In the genomic region with DNA sequence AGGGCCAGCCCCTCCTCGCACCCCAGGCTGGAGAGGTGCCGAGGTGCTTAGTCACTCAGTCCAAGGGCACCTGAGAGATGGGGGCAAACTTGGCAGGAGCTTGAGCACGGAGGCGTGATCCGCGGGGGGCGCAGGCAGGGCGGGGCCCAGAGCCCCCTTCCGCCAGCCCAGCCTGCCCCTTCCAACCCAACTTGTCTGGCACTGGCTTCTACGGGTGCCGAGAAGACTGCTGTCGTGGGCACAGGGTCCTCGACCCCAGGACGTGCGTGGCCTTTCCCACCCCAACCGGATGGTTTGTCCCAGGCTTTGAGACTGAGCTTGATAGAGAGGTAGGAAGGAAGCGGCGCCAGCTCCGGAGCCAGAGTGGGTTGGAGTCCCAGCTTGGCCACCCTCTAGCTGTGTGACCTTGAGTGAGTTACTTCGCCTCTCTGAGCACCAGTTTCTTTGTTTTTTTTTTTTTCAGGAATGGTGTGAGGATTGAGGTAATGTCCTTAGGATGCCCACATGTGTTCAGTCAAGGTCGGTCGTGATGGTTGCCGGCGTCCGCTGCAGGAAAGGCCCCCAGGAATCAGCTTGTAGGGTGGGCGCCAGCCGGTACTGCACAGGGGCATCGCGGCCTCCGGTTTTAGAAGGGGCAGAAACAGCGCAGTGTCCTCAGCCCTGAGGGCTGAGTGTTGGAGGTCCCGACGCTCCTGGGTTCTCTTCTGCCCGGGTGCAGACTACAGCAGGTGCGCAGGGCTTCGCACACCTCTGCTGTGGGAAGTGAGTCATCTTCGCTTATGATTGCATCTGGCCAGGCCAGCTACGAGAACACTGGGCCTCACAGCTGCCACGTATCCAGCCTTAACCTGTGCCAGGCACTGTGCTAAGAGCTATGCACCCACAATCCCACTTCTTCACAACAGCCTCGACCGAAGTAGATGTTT, we compare ENCODE assay signal across 11 cellular contexts. TPM values are rescaled to one million over a fixed set of nuclear protein-coding genes. Genes with fewer than 3 reads are reported as not detected.
DNase-seq lines count a peak whose midpoint lies in the region; ATAC-seq and TF ChIP-seq lines count a peak whose summit lies in the region.
"Had no signal": no experiment of that assay in that cellular context is flagged by ENCODE, and none has a peak within 500 bp of the region (broad histone marks: within the 10 kb centered on the region; RNA-seq: fewer than 3 reads in every experiment).

No MANE protein-coding gene starts in this region.

- H3K27ac ChIP-seq in Panc1 (ENCODE audit: low read length), result no peak overlapping the region
- H3K27ac ChIP-seq: heart left ventricle had no signal

- ATAC-seq in activated naive CD8-positive, alpha-beta T cell treated with anti-CD3 and anti-CD28 coated beads, Interleukin-2, amount 10 ng/mL, durations not matched to agents 7 days and 5 days (ENCODE audit: low read depth), result no peak
- ATAC-seq in Panc1 (no peak), esophagus mucosa (peak; percentile 62), GM18868 (IDR thresholded peaks at IDR 0.05; ENCODE audit: unreplicated experiment) (no peak)

- peaks cover 2% of the 10 kb centered on the region for H3K36me3 Mint-ChIP-seq in activated naive CD8-positive, alpha-beta T cell treated with anti-CD3 and anti-CD28 coated beads, Interleukin-2, amount 10 ng/mL, durations not matched to agents 7 days and 5 days
- H3K36me3 Mint-ChIP-seq in activated naive CD8-positive, alpha-beta T cell treated with anti-CD3 and anti-CD28 coated beads for 36 hours, result no peaks in the 10 kb centered on the region
- H3K36me3 Mint-ChIP-seq in type B pancreatic cell, result peaks cover 4% of the 10 kb centered on the region

- H3K9me3 Mint-ChIP-seq in activated naive CD8-positive, alpha-beta T cell treated with anti-CD3 and anti-CD28 coated beads, Interleukin-2, amount 10 ng/mL, durations not matched to agents 7 days and 5 days, result peaks cover 2% of the 10 kb centered on the region
- H3K9me3 Mint-ChIP-seq in activated naive CD8-positive, alpha-beta T cell treated with anti-CD3 and anti-CD28 coated beads for 36 hours, result no peaks in the 10 kb centered on the region
- no peaks in the 10 kb centered on the region for H3K9me3 Mint-ChIP-seq in type B pancreatic cell

- no peaks in the 10 kb centered on the region for H3K9me3 ChIP-seq in Panc1 (ENCODE audit: control insufficient read depth, insufficient read depth, low read depth, low read length)
- H3K9me3 ChIP-seq: heart left ventricle had no signal

- DNase-seq in activated naive CD8-positive, alpha-beta T cell treated with anti-CD3 and anti-CD28 coated beads, Interleukin-2, amount 10 ng/mL, durations not matched to agents 7 days and 5 days, result peak; percentile 27
- no peak for DNase-seq in activated naive CD8-positive, alpha-beta T cell treated with anti-CD3 and anti-CD28 coated beads for 36 hours
- DNase-seq in Panc1 (ENCODE audit: low read depth, low spot score), result no peak
- DNase-seq in type B pancreatic cell (ENCODE audit: extremely low spot score, unreplicated experiment), result no peak
- no peak for DNase-seq in effector CD4-positive, alpha-beta T cell
- DNase-seq in NCI-H345 treated with DMSO at 0.1 percent for 48 hours (lab: John Stamatoyannopoulos, UW; ENCODE audit: unreplicated experiment), result no peak

- H3K27me3 ChIP-seq in Panc1 (ENCODE audit: control insufficient read depth, insufficient read depth, low read length), result peaks cover 36% of the 10 kb centered on the region

- H3K4me3 Mint-ChIP-seq in activated naive CD8-positive, alpha-beta T cell treated with anti-CD3 and anti-CD28 coated beads, Interleukin-2, amount 10 ng/mL, durations not matched to agents 7 days and 5 days, result no peak overlapping the region
- no peak overlapping the region for H3K4me3 Mint-ChIP-seq in activated naive CD8-positive, alpha-beta T cell treated with anti-CD3 and anti-CD28 coated beads for 36 hours
- H3K4me3 Mint-ChIP-seq in type B pancreatic cell, result peak overlapping the region; percentile 59

- in situ Hi-C loops in Panc1 (cut with HindIII; ENCODE audit: low pct_unique_long_range_greater_than_20kb, low sequenced_read_pairs), result no loop called here

- H3K4me1 ChIP-seq in Panc1 (ENCODE audit: control insufficient read depth, insufficient read depth, low read length), result peaks cover 6% of the 10 kb centered on the region

- no TSS peak for BruUV-seq in Panc1 (replicated peaks; lab: Mats Ljungman, UMichigan)

- CTCF ChIA-PET in Panc1 (lab: Charles Lee), result interaction anchor here (0.6 to 4.1 kb wide), 7 partner anchors 8 to 1437 kb away, joined by 3 to 28 read pairs (median 4); no protein-coding TSS in a partner anchor

- POLR2A ChIA-PET in activated naive CD8-positive, alpha-beta T cell treated with anti-CD3 and anti-CD28 coated beads, Interleukin-2, amount 10 ng/mL, durations not matched to agents 7 days and 5 days (lab: Charles Lee), result interaction anchor here (0.5 to 0.7 kb wide), 2 partner anchors 175 to 439 kb away, joined by 4 to 8 read pairs; no protein-coding TSS in a partner anchor
- POLR2A ChIA-PET in Panc1 (lab: Charles Lee), result no interaction called here

- peaks cover 81% of the 10 kb centered on the region for H3K27me3 Mint-ChIP-seq in activated naive CD8-positive, alpha-beta T cell treated with anti-CD3 and anti-CD28 coated beads, Interleukin-2, amount 10 ng/mL, durations not matched to agents 7 days and 5 days
- H3K27me3 Mint-ChIP-seq in activated naive CD8-positive, alpha-beta T cell treated with anti-CD3 and anti-CD28 coated beads for 36 hours, result peaks cover 92% of the 10 kb centered on the region
- H3K27me3 Mint-ChIP-seq in type B pancreatic cell, result peaks cover 96% of the 10 kb centered on the region

- no peak overlapping the region for H3K27ac Mint-ChIP-seq in activated naive CD8-positive, alpha-beta T cell treated with anti-CD3 and anti-CD28 coated beads, Interleukin-2, amount 10 ng/mL, durations not matched to agents 7 days and 5 days
- no peak overlapping the region for H3K27ac Mint-ChIP-seq in activated naive CD8-positive, alpha-beta T cell treated with anti-CD3 and anti-CD28 coated beads for 36 hours
- H3K27ac Mint-ChIP-seq in type B pancreatic cell, result no peak overlapping the region

- intact Hi-C loops in Panc1 (cut with micrococcal nuclease; ENCODE audit: unreplicated experiment), result loop anchor here (5.0 to 10.0 kb wide), 2 partner anchors 159 to 242 kb away; a partner anchor contains a TSS

- H3K4me1 Mint-ChIP-seq in activated naive CD8-positive, alpha-beta T cell treated with anti-CD3 and anti-CD28 coated beads, Interleukin-2, amount 10 ng/mL, durations not matched to agents 7 days and 5 days, result peaks cover 14% of the 10 kb centered on the region
- peaks cover 43% of the 10 kb centered on the region for H3K4me1 Mint-ChIP-seq in activated naive CD8-positive, alpha-beta T cell treated with anti-CD3 and anti-CD28 coated beads for 36 hours
- H3K4me1 Mint-ChIP-seq in type B pancreatic cell (ENCODE audit: unreplicated experiment), result peaks cover 15% of the 10 kb centered on the region

- TF ChIP-seq CTCF in Panc1 (IDR thresholded peaks at IDR 0.05) (no peak), type B pancreatic cell (conservative IDR thresholded peaks at IDR 0.05) (no peak)

- peak overlapping the region; percentile 46 to 64 for H3K4me3 ChIP-seq in Panc1 (ENCODE audit: low read depth in 2 of 2, low read length in 2 of 2)
- H3K4me3 ChIP-seq: K562 had no signal

- H3K36me3 ChIP-seq in Panc1 (ENCODE audit: control insufficient read depth, insufficient read depth, low read length), result no peaks in the 10 kb centered on the region
- H3K36me3 ChIP-seq: heart left ventricle had no signal

RNA-seq across cellular contexts. Expression of a gene that starts 28.6 kb away (rescaled TPM):
- total RNA-seq in activated naive CD8-positive, alpha-beta T cell treated with anti-CD3 and anti-CD28 coated beads, Interleukin-2, amount 10 ng/mL, durations not matched to agents 7 days and 5 days, result not detected
- total RNA-seq in activated naive CD8-positive, alpha-beta T cell treated with anti-CD3 and anti-CD28 coated beads for 36 hours, result not detected
- total RNA-seq in Panc1 (2021; ENCODE audit: unreplicated experiment) (4.6 TPM), esophagus mucosa (0.12 TPM), type B pancreatic cell (ENCODE audit: low replicate concordance) (0.58 TPM in 1 of 2 replicates, not detected in the other)
- 4.2 TPM for polyA plus RNA-seq in Panc1 (2012; ENCODE audit: insufficient read length)
- total RNA-seq: heart left ventricle, K562, posterior vena cava had no signal
- polyA plus RNA-seq: heart left ventricle, K562 had no signal

RNA-seq across cellular contexts. Expression of a gene that starts 30.6 kb away (rescaled TPM):
- not detected for total RNA-seq in activated naive CD8-positive, alpha-beta T cell treated with anti-CD3 and anti-CD28 coated beads, Interleukin-2, amount 10 ng/mL, durations not matched to agents 7 days and 5 days
- not detected for total RNA-seq in activated naive CD8-positive, alpha-beta T cell treated with anti-CD3 and anti-CD28 coated beads for 36 hours
- total RNA-seq in Panc1 (2021; ENCODE audit: unreplicated experiment) (not detected), esophagus mucosa (not detected), type B pancreatic cell (ENCODE audit: low replicate concordance) (not detected in 2 replicates)
- polyA plus RNA-seq in Panc1 (2012; ENCODE audit: insufficient read length), result not detected
- total RNA-seq: heart left ventricle, K562, posterior vena cava had no signal
- polyA plus RNA-seq: heart left ventricle, K562 had no signal
